In genomic region chr22:33606495-33606894, GRCh38 we compare ENCODE assay signal across 14 cellular contexts.
"Had no signal": no experiment of that assay in that cellular context is flagged by ENCODE, and none has a peak within 500 bp of the region (broad histone marks: within the 10 kb centered on the region; RNA-seq: fewer than 3 reads in every experiment).

No MANE protein-coding gene starts in this region.

- H3K4me2 ChIP-seq: smooth muscle cell had no signal

- H3K36me3 Mint-ChIP-seq: natural killer cell treated with Interleukin-12 subunit alpha and Interleukin-12 subunit beta and Interleukin-15 and Interleukin-18, amount 100 ng/mL, for 72 hours had no signal

- H3K27me3 Mint-ChIP-seq: natural killer cell treated with Interleukin-12 subunit alpha and Interleukin-12 subunit beta and Interleukin-15 and Interleukin-18, amount 100 ng/mL, for 72 hours had no signal

- ATAC-seq: esophagus mucosa; natural killer cell treated with Interleukin-12 subunit alpha and Interleukin-12 subunit beta and Interleukin-15 and Interleukin-18, amount 100 ng/mL, for 72 hours had no signal

- H3K9me3 Mint-ChIP-seq: natural killer cell treated with Interleukin-12 subunit alpha and Interleukin-12 subunit beta and Interleukin-15 and Interleukin-18, amount 100 ng/mL, for 72 hours had no signal

- H3K4me3 Mint-ChIP-seq: natural killer cell treated with Interleukin-12 subunit alpha and Interleukin-12 subunit beta and Interleukin-15 and Interleukin-18, amount 100 ng/mL, for 72 hours had no signal

- H3K4me3 ChIP-seq: coronary artery, lung, smooth muscle cell had no signal

- H3K27ac Mint-ChIP-seq: natural killer cell treated with Interleukin-12 subunit alpha and Interleukin-12 subunit beta and Interleukin-15 and Interleukin-18, amount 100 ng/mL, for 72 hours had no signal

- H3K27ac ChIP-seq: coronary artery had no signal

- DNase-seq: effector CD8-positive, alpha-beta T cell; islet precursor cell; mesenchymal stem cell; midbrain; posterior cingulate gyrus; right cardiac atrium; stimulated activated CD4-positive, alpha-beta T cell treated with anti-CD3 and anti-CD28 coated beads, Interleukin-2, amount 100 ng/mL, for 48 hours; stimulated activated naive CD4-positive, alpha-beta T cell treated with Interleukin-2 at 50 U/mL for 16 hours; trophoblast cell had no signal
